In the genomic region with DNA sequence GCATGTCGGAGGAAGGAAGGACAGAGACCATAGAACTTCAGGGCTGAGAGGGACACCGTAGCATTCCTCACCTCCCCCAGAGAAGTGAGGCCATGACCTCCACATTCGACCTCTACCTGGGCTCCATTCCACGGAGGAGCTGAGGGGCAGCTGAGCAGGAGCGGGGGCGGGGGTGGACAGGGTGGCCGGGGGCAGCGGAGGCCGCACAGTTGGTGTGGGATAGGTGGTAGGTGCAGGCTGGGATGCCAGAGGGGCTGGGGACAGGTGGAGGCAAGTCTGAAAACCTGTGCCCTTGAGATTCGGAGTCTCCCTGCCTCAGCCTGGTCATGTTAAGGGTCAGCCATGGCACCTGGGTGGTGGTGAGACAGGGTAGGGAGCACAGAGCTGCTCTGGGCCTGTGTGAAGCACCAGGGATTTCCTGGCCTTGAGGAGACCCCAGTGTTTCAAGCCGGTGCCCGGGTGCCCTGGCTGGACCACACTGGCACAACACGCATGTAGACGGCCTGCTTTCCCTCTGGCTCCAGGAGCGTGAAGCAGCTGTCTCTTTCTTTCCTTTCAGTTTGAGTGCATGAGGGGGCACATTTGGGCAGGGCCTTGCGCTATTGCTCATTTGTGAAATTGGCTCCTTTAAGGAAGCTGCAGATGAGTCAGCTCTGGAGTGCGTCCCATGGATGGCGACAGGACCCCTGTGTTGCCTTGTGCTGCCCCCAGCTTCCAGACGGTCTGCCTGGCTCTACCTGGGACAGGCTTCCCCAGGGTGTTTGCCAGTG, we compare ENCODE assay signal across 8 cellular contexts. TPM values are rescaled to one million over a fixed set of nuclear protein-coding genes. Genes with fewer than 3 reads are reported as not detected.
A peak's percentile ranks its signal among the peaks of the same experiment; 100 is the strongest.
DNase-seq lines count a peak whose midpoint lies in the region; ATAC-seq and TF ChIP-seq lines count a peak whose summit lies in the region.

No MANE protein-coding gene starts in this region.

- intact Hi-C loops in left ventricle myocardium inferior (cut with micrococcal nuclease) = no loop called here

- no peak for DNase-seq in activated naive CD8-positive, alpha-beta T cell treated with anti-CD3 and anti-CD28 coated beads, Interleukin-2, amount 50 U/mL, for 24 hours
- DNase-seq in left ventricle myocardium inferior = no peak
- peak; percentile 66 for DNase-seq in skeletal muscle cell (ENCODE audit: low read depth)
- no peak for DNase-seq in SW480 (ENCODE audit: low spot score)

- H3K9me3 Mint-ChIP-seq in activated naive CD8-positive, alpha-beta T cell treated with anti-CD3 and anti-CD28 coated beads, Interleukin-2, amount 50 U/mL, for 24 hours = peaks cover 22% of the 10 kb centered on the region

- H3K36me3 Mint-ChIP-seq in activated naive CD8-positive, alpha-beta T cell treated with anti-CD3 and anti-CD28 coated beads, Interleukin-2, amount 50 U/mL, for 24 hours (ENCODE audit: low read depth) = peaks cover 50% of the 10 kb centered on the region

- peak overlapping the region; percentile 68 for H3K27ac ChIP-seq in left ventricle myocardium inferior (replicated peaks)

- peaks cover 70% of the 10 kb centered on the region for H3K4me1 Mint-ChIP-seq in activated naive CD8-positive, alpha-beta T cell treated with anti-CD3 and anti-CD28 coated beads, Interleukin-2, amount 50 U/mL, for 24 hours

- H3K9ac ChIP-seq in ES-I3 (ENCODE audit: low read depth, low read length) = peak overlapping the region; percentile 8; the same call in 1 of the 2 replicates

- TF ChIP-seq CTCF in left ventricle myocardium inferior (IDR thresholded peaks at IDR 0.05; ENCODE audit: borderline replicate concordance) = no peak

- no peak for ATAC-seq in activated naive CD8-positive, alpha-beta T cell treated with anti-CD3 and anti-CD28 coated beads, Interleukin-2, amount 50 U/mL, for 24 hours
- no peak for ATAC-seq in HG03045 (IDR thresholded peaks at IDR 0.05; ENCODE audit: unreplicated experiment)
- no peak for ATAC-seq in HG03039 (IDR thresholded peaks at IDR 0.05; ENCODE audit: unreplicated experiment)
- no peak for ATAC-seq in HG02678 (IDR thresholded peaks at IDR 0.05; ENCODE audit: unreplicated experiment)

- H3K36me3 ChIP-seq in ES-I3 (ENCODE audit: insufficient read depth, low read length) (peaks cover 23% of the 10 kb centered on the region), left ventricle myocardium inferior (peaks cover 33% of the 10 kb centered on the region)

- peaks cover 12% of the 10 kb centered on the region for H3K9me3 ChIP-seq in ES-I3 (ENCODE audit: control insufficient read depth, insufficient read depth, low read length)
- peaks cover 18% of the 10 kb centered on the region for H3K9me3 ChIP-seq in left ventricle myocardium inferior (replicated peaks)

- H3K4me3 ChIP-seq in left ventricle myocardium inferior (peak overlapping the region; percentile 7), skeletal muscle cell (ENCODE audit: low read depth, low read length) (no peak overlapping the region)

- H3K27me3 Mint-ChIP-seq in activated naive CD8-positive, alpha-beta T cell treated with anti-CD3 and anti-CD28 coated beads, Interleukin-2, amount 50 U/mL, for 24 hours = no peaks in the 10 kb centered on the region

- H3K27me3 ChIP-seq in left ventricle myocardium inferior (ENCODE audit: low read depth) = no peaks in the 10 kb centered on the region

- H3K4me1 ChIP-seq in ES-I3 (ENCODE audit: insufficient read depth, low read length) (peaks cover 50% of the 10 kb centered on the region), left ventricle myocardium inferior (peaks cover 64% of the 10 kb centered on the region)

- peak overlapping the region; percentile 6 for H3K4me3 Mint-ChIP-seq in activated naive CD8-positive, alpha-beta T cell treated with anti-CD3 and anti-CD28 coated beads, Interleukin-2, amount 50 U/mL, for 24 hours

- H3K27ac Mint-ChIP-seq in activated naive CD8-positive, alpha-beta T cell treated with anti-CD3 and anti-CD28 coated beads, Interleukin-2, amount 50 U/mL, for 24 hours = peak overlapping the region; percentile 74

RNA-seq across cellular contexts. Expression of gene TSSK6, which starts 51.8 kb away (rescaled TPM):
- total RNA-seq in left ventricle myocardium inferior = 0.77 TPM

RNA-seq across cellular contexts. Expression of gene NDUFA13, which starts 52.5 kb away (rescaled TPM):
- total RNA-seq in left ventricle myocardium inferior = 1,029 TPM

RNA-seq across cellular contexts. Expression of gene GATAD2A, which starts 58.1 kb away (rescaled TPM):
- total RNA-seq in left ventricle myocardium inferior = 24.1 TPM
